25 cellular contexts compared by ENCODE assay signal in the genomic region with DNA sequence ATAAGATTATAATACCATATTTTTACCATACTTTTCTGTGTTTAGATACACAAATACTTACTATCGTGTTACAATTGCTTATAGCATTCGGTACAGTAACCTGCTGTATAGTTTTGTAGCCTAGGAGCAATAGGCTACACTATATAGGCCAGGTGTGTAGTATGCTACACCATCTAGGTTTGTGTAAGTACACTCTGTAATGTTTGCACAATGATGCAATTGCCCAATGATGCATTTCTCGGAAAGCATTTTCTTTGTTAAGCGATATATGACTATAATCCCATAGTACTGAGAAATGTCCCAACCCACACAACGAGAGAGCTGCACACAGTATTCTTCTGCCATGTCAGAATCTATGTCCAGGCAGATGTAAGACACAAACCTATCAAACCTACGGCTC.
"Had no signal": no experiment of that assay in that cellular context is flagged by ENCODE, and none has a peak within 500 bp of the region (broad histone marks: within the 10 kb centered on the region; RNA-seq: fewer than 3 reads in every experiment).

No MANE protein-coding gene starts in this region.

- H3K36me3 ChIP-seq: breast epithelium, MG63 had no signal

- H3K27me3 ChIP-seq: breast epithelium, MG63 had no signal

- ATAC-seq: activated CD8-positive, alpha-beta memory T cell treated with anti-CD3 and anti-CD28 coated beads, Interleukin-2, amount 10 ng/mL, durations not matched to agents 7 days and 5 days; T-cell had no signal

- H3K4me1 ChIP-seq: breast epithelium had no signal

- H3K27ac ChIP-seq: breast epithelium, KMS-11, PC-9, SK-N-MC had no signal

- H3K9me3 ChIP-seq: breast epithelium, MG63 had no signal

- H3K4me3 ChIP-seq: breast epithelium, MG63, PC-9, SK-N-MC had no signal

- DNase-seq: activated B cell treated with CpG ODN at 0.5 μM for 24 hours; activated CD4-positive, alpha-beta T cell treated with anti-CD3 and anti-CD28 coated beads for 1 hour; activated CD4-positive, alpha-beta T cell treated with anti-CD3 and anti-CD28 coated beads, Interleukin-2, amount 10 ng/mL, durations not matched to agents 24 days and 14 days; activated CD4-positive, alpha-beta T cell treated with anti-CD3 and anti-CD28 coated beads, Interleukin-2, amount 50 U/mL, for 48 hours; activated CD8-positive, alpha-beta memory T cell treated with anti-CD3 and anti-CD28 coated beads, Interleukin-2, amount 10 ng/mL, durations not matched to agents 7 days and 5 days; activated effector memory CD4-positive, alpha-beta T cell treated with Interleukin-2 at 50 U/mL for 16 hours; activated naive CD4-positive, alpha-beta T cell; activated T-cell treated with anti-CD3 and anti-CD28 coated beads, Interleukin-2, amount 50 U/mL, for 24 hours; aorta; central memory CD4-positive, alpha-beta T cell; MG63; NCI-H1105 treated with DMSO at 0.1 percent for 48 hours; NCI-H1436 treated with DMSO at 0.1 percent for 48 hours; NCI-H1930; NCI-H2107; NCI-H2171 treated with DMSO at 0.1 percent for 48 hours; NCI-H226; NCI-H82; PC-9; T-cell; T-helper 2 cell; T1000 had no signal
